17 cellular contexts compared by ENCODE assay signal in genomic region chr1:1989759-1990158, GRCh38. TPM values are rescaled to one million over a fixed set of nuclear protein-coding genes. Genes with fewer than 3 reads are reported as not detected.
DNase-seq lines count a peak whose midpoint lies in the region; ATAC-seq, FAIRE-seq and TF ChIP-seq lines count a peak whose summit lies in the region.
"Had no signal": no experiment of that assay in that cellular context is flagged by ENCODE, and none has a peak within 500 bp of the region (broad histone marks: within the 10 kb centered on the region; RNA-seq: fewer than 3 reads in every experiment).

No MANE protein-coding gene starts in this region.

- H4K20me1 ChIP-seq in GM23248 (ENCODE audit: insufficient read depth) = no peaks in the 10 kb centered on the region

- H3K4me3 ChIP-seq in GM23248 (no peak overlapping the region), right lobe of liver (no peak overlapping the region), stomach smooth muscle (ENCODE audit: low read length in 2 of 2) (no peak overlapping the region)

- TF ChIP-seq POLR2A in right lobe of liver (IDR thresholded peaks at IDR 0.05) = no peak
- no peak for TF ChIP-seq POLR2A in GM12891 (IDR thresholded peaks at IDR 0.05; ENCODE audit: low read depth, low read length)

- WGBS in GM23248 (ENCODE audit: low coverage in 1 of 2, low lambda C conversion rate in 2 of 2, missing lambda C conversion rate in 2 of 2), 2 experiments = 6 to 7% methylated on average over 11 of the region's 11 CpGs
- WGBS in right lobe of liver (ENCODE audit: insufficient coverage, low coverage, low lambda C conversion rate, missing lambda C conversion rate) = 70% methylated on average over 6 of the region's 11 CpGs

- H3K9ac ChIP-seq in GM23248 = no peak overlapping the region
- no peak overlapping the region for H3K9ac ChIP-seq in stomach smooth muscle (ENCODE audit: low read length in 2 of 2)

- H3K27ac ChIP-seq in GM23248 (no peak overlapping the region), right lobe of liver (peak overlapping the region in 1 of 3 donors; percentile 70), stomach smooth muscle (ENCODE audit: low read length) (peak overlapping the region; percentile 2)

- TF ChIP-seq CTCF in right lobe of liver (IDR thresholded peaks at IDR 0.05) = no peak

- H3K27me3 ChIP-seq in GM23248 (replicated peaks; ENCODE audit: insufficient read depth) = peaks cover 16% of the 10 kb centered on the region
- H3K27me3 ChIP-seq in right lobe of liver = no peaks in the 10 kb centered on the region
- H3K27me3 ChIP-seq in stomach smooth muscle (ENCODE audit: control insufficient read depth in 1 of 2, insufficient read depth in 2 of 2, low read length in 2 of 2) = peaks cover 11 to 17% of the 10 kb centered on the region in 2 donors

- H2AFZ ChIP-seq in GM23248 = peak overlapping the region; percentile 67

- no peaks in the 10 kb centered on the region for H3F3A ChIP-seq in GM23248 (ENCODE audit: insufficient read depth)

- no peaks in the 10 kb centered on the region for H3K36me3 ChIP-seq in GM23248 (ENCODE audit: low read depth)
- no peaks in the 10 kb centered on the region for H3K36me3 ChIP-seq in right lobe of liver
- no peaks in the 10 kb centered on the region for H3K36me3 ChIP-seq in stomach smooth muscle (ENCODE audit: control insufficient read depth in 2 of 2, insufficient read depth in 2 of 2, low read length in 2 of 2)

- no peaks in the 10 kb centered on the region for H3K79me2 ChIP-seq in GM23248 (ENCODE audit: insufficient read depth)

- H3K4me2 ChIP-seq in GM23248 (ENCODE audit: unreplicated experiment) = peak overlapping the region; percentile 18

- in situ Hi-C loops in GM23248 (cut with MboI) = no loop called here

- intact Hi-C loops in right lobe of liver (cut with DNase I) = no loop called here

- ATAC-seq in right lobe of liver = peak in 3 of 4 donors; percentile 5 to 36 (median 26)
- ATAC-seq in GM21576 (IDR thresholded peaks at IDR 0.05; ENCODE audit: unreplicated experiment) = no peak
- ATAC-seq: activated CD4-positive, CD25-positive, alpha-beta regulatory T cell treated with anti-CD3 and anti-CD28 coated beads, Interleukin-2, amount 50 U/mL, for 24 hours; stimulated activated naive CD8-positive, alpha-beta T cell treated with anti-CD3 and anti-CD28 coated beads, Interleukin-15, Interleukin-2, amounts not matched to agents 100 U/mL and 50 U/mL, for 24 hours; T-cell had no signal

- DNase-seq in GM23248 (peak; percentile 65), fibroblast of peridontal ligament (ENCODE audit: extremely low read depth) (peak; percentile 33), right lobe of liver (no peak), GM12891 (ENCODE audit: insufficient read length, low spot score) (no peak), NCI-H1694 (lab: John Stamatoyannopoulos, UW) (no peak), middle frontal gyrus (ENCODE audit: extremely low spot score, low spot score) (no peak)
- DNase-seq: activated naive CD8-positive, alpha-beta T cell treated with anti-CD3 and anti-CD28 coated beads, Interleukin-2, amount 10 ng/mL, durations not matched to agents 7 days and 5 days; erythroblast; NCI-H1930; NCI-H774; stimulated activated naive CD8-positive, alpha-beta T cell treated with anti-CD3 and anti-CD28 coated beads, Interleukin-15, Interleukin-2, amounts not matched to agents 100 U/mL and 50 U/mL, for 24 hours; T-cell had no signal

- no peaks in the 10 kb centered on the region for H3K9me2 ChIP-seq in GM23248 (ENCODE audit: insufficient read depth)

- H3K4me1 ChIP-seq in GM23248 (ENCODE audit: insufficient read depth) (peaks cover 3% of the 10 kb centered on the region; the same call in 1 of the 2 replicates), right lobe of liver (no peaks in the 10 kb centered on the region), stomach smooth muscle (ENCODE audit: control insufficient read depth, insufficient read depth, low read length) (peaks cover 7% of the 10 kb centered on the region)

- H3K9me3 ChIP-seq in GM23248 (ENCODE audit: low read depth) (no peaks in the 10 kb centered on the region), right lobe of liver (no peaks in the 10 kb centered on the region), stomach smooth muscle (ENCODE audit: control insufficient read depth in 2 of 2, low read length in 2 of 2) (no peaks in the 10 kb centered on the region)

- no peak for FAIRE-seq in GM12891 (lab: Jason Lieb, UNC)

TF ChIP-seq in GM12891, 5 proteins besides CTCF, POLR2A, EP300 and RAD21:
- TF ChIP-seq POU2F2 (IDR thresholded peaks at IDR 0.05; ENCODE audit: low read depth, low read length) (no peak), SPI1 (IDR thresholded peaks at IDR 0.05; ENCODE audit: low read depth, low read length) (no peak), POLR2AphosphoS5 (IDR thresholded peaks at IDR 0.05; ENCODE audit: low read depth, low read length) (no peak)

RNA-seq across cellular contexts. Expression of gene CFAP74, which starts 13.8 kb away (rescaled TPM):
- not detected in 2 replicates for total RNA-seq in GM23248 (2014; rRNA removed; shearing (Covaris generic))
- not detected in 2 replicates for polyA plus RNA-seq in GM23248 (2016; fragmentation: Nextera tagmentation; extraction: Ambion mirVana)
- 1 to 10 TPM in 2 of 6 experiments, under 1 TPM in 3, not detected in 1; 0.16 to 3.5 (median 0.32) TPM for total RNA-seq in right lobe of liver
- not detected for polyA plus RNA-seq in GM12891 (2012; ENCODE audit: low read depth, missing spikeins)
- total RNA-seq: activated naive CD8-positive, alpha-beta T cell treated with anti-CD3 and anti-CD28 coated beads, Interleukin-2, amount 10 ng/mL, durations not matched to agents 7 days and 5 days; M059J; RPMI7951; T-cell had no signal

RNA-seq across cellular contexts. Expression of gene GABRD, which starts 29.4 kb away (rescaled TPM):
- not detected in 2 replicates for total RNA-seq in GM23248 (2014; rRNA removed; shearing (Covaris generic))
- not detected in 2 replicates for polyA plus RNA-seq in GM23248 (2016; fragmentation: Nextera tagmentation; extraction: Ambion mirVana)
- under 1 TPM in 1 of 6 experiments, not detected in 5; 0.55 TPM for total RNA-seq in right lobe of liver
- not detected for polyA plus RNA-seq in GM12891 (2012; ENCODE audit: low read depth, missing spikeins)
- total RNA-seq: activated naive CD8-positive, alpha-beta T cell treated with anti-CD3 and anti-CD28 coated beads, Interleukin-2, amount 10 ng/mL, durations not matched to agents 7 days and 5 days; M059J; RPMI7951 had no signal

Comparison
In these comparisons a context has a peak if more than half of its experiments do, and no peak if none do; other contexts are left out.
1. DNase-seq: peak in GM23248 (single experiment) and fibroblast of peridontal ligament (single experiment); none in right lobe of liver (0 of 3), GM12891 (single experiment), NCI-H1694 (single experiment) and middle frontal gyrus (single experiment).